ENCODE assay signal across 30 cellular contexts in the genomic region with DNA sequence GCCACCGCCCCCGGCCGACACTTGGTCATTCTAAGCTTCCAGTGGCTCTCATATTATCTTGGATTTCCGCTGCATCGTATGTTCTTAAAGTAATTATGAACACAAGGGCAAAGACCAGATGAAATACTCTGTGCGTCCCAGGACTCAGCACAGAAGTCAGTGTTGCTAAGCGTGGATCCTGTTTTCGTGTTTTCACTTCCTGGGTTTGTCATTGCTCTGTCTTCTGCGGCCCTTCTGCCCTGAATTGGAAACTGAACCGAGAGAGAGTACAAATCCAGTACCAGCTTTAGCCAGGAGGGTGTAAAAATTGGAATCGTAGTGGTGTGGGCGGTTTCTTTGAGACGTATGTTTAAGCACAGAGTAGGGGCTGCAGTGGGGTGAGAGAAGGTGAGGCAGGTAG. TPM values are rescaled to one million over a fixed set of nuclear protein-coding genes. Genes with fewer than 3 reads are reported as not detected.
"Had no signal": no experiment of that assay in that cellular context is flagged by ENCODE, and none has a peak within 500 bp of the region (broad histone marks: within the 10 kb centered on the region; RNA-seq: fewer than 3 reads in every experiment).

No MANE protein-coding gene starts in this region.

- H3K27me3 Mint-ChIP-seq: activated CD4-positive, alpha-beta memory T cell treated with anti-CD3 and anti-CD28 coated beads, Interleukin-2, amount 10 ng/mL, durations not matched to agents 7 days and 5 days; activated CD4-positive, alpha-beta T cell treated with anti-CD3 and anti-CD28 coated beads, Interleukin-2, amount 10 ng/mL, durations not matched to agents 7 days and 5 days; activated CD8-positive, alpha-beta memory T cell treated with anti-CD3 and anti-CD28 coated beads, Interleukin-2, amount 10 ng/mL, durations not matched to agents 7 days and 5 days; naive thymus-derived CD4-positive, alpha-beta T cell had no signal

- H3K4me1 ChIP-seq: pancreas, prostate gland, stomach, thyroid gland, upper lobe of left lung had no signal

- H3K4me3 Mint-ChIP-seq: activated CD4-positive, alpha-beta memory T cell treated with anti-CD3 and anti-CD28 coated beads, Interleukin-2, amount 10 ng/mL, durations not matched to agents 7 days and 5 days; activated CD4-positive, alpha-beta T cell treated with anti-CD3 and anti-CD28 coated beads, Interleukin-2, amount 10 ng/mL, durations not matched to agents 7 days and 5 days; activated CD8-positive, alpha-beta memory T cell treated with anti-CD3 and anti-CD28 coated beads, Interleukin-2, amount 10 ng/mL, durations not matched to agents 7 days and 5 days; activated naive CD4-positive, alpha-beta T cell treated with anti-CD3 and anti-CD28 coated beads for 36 hours; naive thymus-derived CD4-positive, alpha-beta T cell; T-helper 2 cell treated with Interferon-gamma antibody and Interleukin-4, amounts not matched to agents 5 μg/mL and 100 μg/mL, for 36 hours had no signal

- H3K27ac Mint-ChIP-seq: activated CD4-positive, alpha-beta memory T cell treated with anti-CD3 and anti-CD28 coated beads, Interleukin-2, amount 10 ng/mL, durations not matched to agents 7 days and 5 days; activated CD4-positive, alpha-beta T cell treated with anti-CD3 and anti-CD28 coated beads, Interleukin-2, amount 10 ng/mL, durations not matched to agents 7 days and 5 days; activated CD8-positive, alpha-beta memory T cell treated with anti-CD3 and anti-CD28 coated beads, Interleukin-2, amount 10 ng/mL, durations not matched to agents 7 days and 5 days; activated naive CD4-positive, alpha-beta T cell treated with anti-CD3 and anti-CD28 coated beads for 36 hours; T-helper 2 cell treated with Interferon-gamma antibody and Interleukin-4, amounts not matched to agents 5 μg/mL and 100 μg/mL, for 36 hours had no signal

- H3K4me3 ChIP-seq: gastrocnemius medialis, pancreas, prostate gland, skin epidermis, stomach, thyroid gland, upper lobe of left lung had no signal

- H3K9me3 Mint-ChIP-seq: activated CD4-positive, alpha-beta T cell treated with anti-CD3 and anti-CD28 coated beads, Interleukin-2, amount 10 ng/mL, durations not matched to agents 7 days and 5 days; activated naive CD4-positive, alpha-beta T cell treated with anti-CD3 and anti-CD28 coated beads for 36 hours; naive thymus-derived CD4-positive, alpha-beta T cell; T-helper 2 cell treated with Interferon-gamma antibody and Interleukin-4, amounts not matched to agents 5 μg/mL and 100 μg/mL, for 36 hours had no signal

- H3K9me3 ChIP-seq: gastrocnemius medialis, pancreas, prostate gland, stomach, thyroid gland, upper lobe of left lung had no signal

- H3K4me1 Mint-ChIP-seq: activated CD4-positive, alpha-beta T cell treated with anti-CD3 and anti-CD28 coated beads, Interleukin-2, amount 10 ng/mL, durations not matched to agents 7 days and 5 days; naive thymus-derived CD4-positive, alpha-beta T cell had no signal

- H3K27me3 ChIP-seq: gastrocnemius medialis, pancreas, stomach, thyroid gland, upper lobe of left lung had no signal

- H3K27ac ChIP-seq: gastrocnemius medialis, pancreas, prostate gland, stomach, thyroid gland, upper lobe of left lung, VCaP had no signal

- ATAC-seq: activated CD4-positive, CD25-positive, alpha-beta regulatory T cell treated with anti-CD3 and anti-CD28 coated beads, Interleukin-2, amount 50 U/mL, for 24 hours; activated CD8-positive, alpha-beta memory T cell treated with anti-CD3 and anti-CD28 coated beads, Interleukin-2, amount 10 ng/mL, durations not matched to agents 7 days and 5 days; gastrocnemius medialis; left ventricle myocardium superior; naive thymus-derived CD4-positive, alpha-beta T cell; pancreas; sciatic nerve had no signal

- DNase-seq: activated CD4-positive, alpha-beta memory T cell treated with anti-CD3 and anti-CD28 coated beads, Interleukin-2, amount 10 ng/mL, durations not matched to agents 7 days and 5 days; activated CD4-positive, alpha-beta T cell treated with anti-CD3 and anti-CD28 coated beads, Interleukin-2, amount 10 ng/mL, durations not matched to agents 7 days and 5 days; activated CD8-positive, alpha-beta memory T cell treated with anti-CD3 and anti-CD28 coated beads, Interleukin-2, amount 10 ng/mL, durations not matched to agents 7 days and 5 days; activated effector memory CD4-positive, alpha-beta T cell treated with Interleukin-2 at 50 U/mL for 16 hours; activated naive CD4-positive, alpha-beta T cell treated with anti-CD3 and anti-CD28 coated beads for 36 hours; activated T-cell treated with anti-CD3 and anti-CD28 coated beads, Interleukin-2, amount 50 U/mL, for 48 hours; amygdala; dermis blood vessel endothelial cell; effector CD4-positive, alpha-beta T cell; erythroblast; gastrocnemius medialis; glutamatergic neuron; hippocampal formation; left cardiac atrium; naive thymus-derived CD4-positive, alpha-beta T cell; pancreas; retina; stimulated activated CD4-positive, alpha-beta T cell treated with anti-CD3 and anti-CD28 coated beads, Interleukin-12 subunit alpha, Interleukin-12 subunit beta, amount 100 ng/mL, for 4 hours; stimulated activated CD4-positive, alpha-beta T cell treated with anti-CD3 and anti-CD28 coated beads, Interleukin-4, amount 100 ng/mL, for 1 hour; stomach; T-helper 1 cell; thyroid gland had no signal

RNA-seq across cellular contexts. Expression of gene DBNDD1, which starts 32.7 kb away (rescaled TPM):
- total RNA-seq: activated CD4-positive, alpha-beta memory T cell treated with anti-CD3 and anti-CD28 coated beads, Interleukin-2, amount 10 ng/mL, durations not matched to agents 7 days and 5 days; activated CD8-positive, alpha-beta memory T cell treated with anti-CD3 and anti-CD28 coated beads, Interleukin-2, amount 10 ng/mL, durations not matched to agents 7 days and 5 days had no signal
